In the genomic region with DNA sequence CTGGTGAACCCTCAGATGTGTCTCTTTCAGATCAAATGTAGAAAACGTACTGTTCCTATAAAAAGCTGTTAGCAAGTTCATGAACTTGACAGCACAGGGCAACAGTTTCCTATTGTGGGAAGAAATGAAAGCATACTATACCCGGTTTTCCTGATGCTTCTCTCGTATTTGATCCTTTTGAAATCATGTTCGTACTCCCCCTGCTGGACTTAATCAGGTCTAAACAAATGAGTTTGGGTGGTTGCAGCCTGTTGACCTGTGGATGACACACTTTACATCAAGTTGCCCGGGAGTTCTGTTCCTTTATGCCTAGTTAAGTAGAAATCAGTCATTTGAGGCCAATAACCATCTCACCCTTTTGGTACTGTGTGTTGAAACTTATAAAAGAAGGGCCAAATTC, we compare ENCODE assay signal across 10 cellular contexts.
DNase-seq lines count a peak whose midpoint lies in the region; ATAC-seq and TF ChIP-seq lines count a peak whose summit lies in the region.
"Had no signal": no experiment of that assay in that cellular context is flagged by ENCODE, and none has a peak within 500 bp of the region (broad histone marks: within the 10 kb centered on the region; RNA-seq: fewer than 3 reads in every experiment).

No MANE protein-coding gene starts in this region.

- DNase-seq in DMS53 treated with DMSO at 0.1 percent for 48 hours (lab: John Stamatoyannopoulos, UW; ENCODE audit: unreplicated experiment) (peak; percentile 9), HT1080 (ENCODE audit: low read depth) (peak; percentile 65), SK-MEL-5 (ENCODE audit: low read depth, low spot score) (peak; percentile 75), iPS DF 19.7 (ENCODE audit: low read depth, low spot score) (peak; percentile 30), prostate gland (ENCODE audit: low spot score) (no peak)
- DNase-seq in activated T-cell treated with anti-CD3 and anti-CD28 coated beads, Interleukin-2, amount 50 U/mL, for 4 hours: no peak
- DNase-seq: caudate nucleus, T1000 had no signal

- ATAC-seq in HG02973 (IDR thresholded peaks at IDR 0.05; ENCODE audit: unreplicated experiment) (no peak), GM21717 (IDR thresholded peaks at IDR 0.05; ENCODE audit: unreplicated experiment) (no peak)
- ATAC-seq in activated T-cell treated with anti-CD3 and anti-CD28 coated beads, Interleukin-2, amount 50 U/mL, for 4 hours: no peak

- no peak overlapping the region for H3K4me3 ChIP-seq in prostate gland

- no peak overlapping the region for H3K4me3 Mint-ChIP-seq in activated T-cell treated with anti-CD3 and anti-CD28 coated beads, Interleukin-2, amount 50 U/mL, for 4 hours

- no peaks in the 10 kb centered on the region for H3K27me3 ChIP-seq in prostate gland (replicated peaks; ENCODE audit: insufficient read depth)

- no peaks in the 10 kb centered on the region for H3K4me1 Mint-ChIP-seq in activated T-cell treated with anti-CD3 and anti-CD28 coated beads, Interleukin-2, amount 50 U/mL, for 4 hours (ENCODE audit: low read depth)

- H3K9me3 Mint-ChIP-seq in activated T-cell treated with anti-CD3 and anti-CD28 coated beads, Interleukin-2, amount 50 U/mL, for 4 hours: peaks cover 5% of the 10 kb centered on the region

- H3K4me1 ChIP-seq in prostate gland (replicated peaks): no peaks in the 10 kb centered on the region

- H3K9me3 ChIP-seq in prostate gland: no peaks in the 10 kb centered on the region

- no peak for TF ChIP-seq CTCF in prostate gland (IDR thresholded peaks at IDR 0.05)

- in situ Hi-C loops in SK-MEL-5 (cut with HindIII; ENCODE audit: low pct_unique_long_range_greater_than_20kb, low sequenced_read_pairs): no loop called here

- intact Hi-C loops in prostate gland (cut with DNase I): no loop called here

- no peak overlapping the region for H3K27ac ChIP-seq in prostate gland

- no peaks in the 10 kb centered on the region for H3K36me3 Mint-ChIP-seq in activated T-cell treated with anti-CD3 and anti-CD28 coated beads, Interleukin-2, amount 50 U/mL, for 4 hours (ENCODE audit: insufficient read depth)

- no peak for TF ChIP-seq POLR2A in prostate gland (IDR thresholded peaks at IDR 0.05)

- no peaks in the 10 kb centered on the region for H3K27me3 Mint-ChIP-seq in activated T-cell treated with anti-CD3 and anti-CD28 coated beads, Interleukin-2, amount 50 U/mL, for 4 hours (ENCODE audit: low read depth)

- 53% methylated on average over 5 of the region's 5 CpGs for WGBS in prostate gland

- no peaks in the 10 kb centered on the region for H3K36me3 ChIP-seq in prostate gland

Comparison
In these comparisons a context has a peak if more than half of its experiments do, and no peak if none do; other contexts are left out.
1. DNase-seq: peak in DMS53 treated with DMSO at 0.1 percent for 48 hours (single experiment), HT1080 (single experiment), SK-MEL-5 (single experiment) and iPS DF 19.7 (single experiment); none in activated T-cell treated with anti-CD3 and anti-CD28 coated beads, Interleukin-2, amount 50 U/mL, for 4 hours (single experiment) and prostate gland (single experiment).